ENCODE assay signal across 10 cellular contexts in the genomic region with DNA sequence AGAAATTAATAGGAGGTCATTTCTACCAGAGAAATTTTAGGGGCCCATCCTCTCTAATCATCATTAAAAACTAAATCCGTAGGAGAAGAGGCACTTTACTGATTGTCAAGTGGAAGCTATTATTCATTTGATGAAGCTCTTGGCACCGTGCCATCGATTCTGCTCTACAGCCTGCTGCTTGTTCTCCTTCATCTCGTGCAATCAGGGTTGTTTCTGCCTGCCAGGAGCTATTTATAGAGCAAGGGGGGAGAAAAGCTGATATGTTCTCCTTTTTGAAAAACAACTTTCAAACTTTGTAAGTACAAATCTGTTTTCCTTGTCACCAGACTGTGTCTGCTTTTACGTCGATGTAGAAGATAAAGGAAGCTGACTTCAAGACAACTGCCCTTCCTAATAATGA.
A peak's percentile ranks its signal among the peaks of the same experiment; 100 is the strongest.
DNase-seq lines count a peak whose midpoint lies in the region; ATAC-seq and TF ChIP-seq lines count a peak whose summit lies in the region.
"Had no signal": no experiment of that assay in that cellular context is flagged by ENCODE, and none has a peak within 500 bp of the region (broad histone marks: within the 10 kb centered on the region; RNA-seq: fewer than 3 reads in every experiment).

No MANE protein-coding gene starts in this region.

- H3K4me1 Mint-ChIP-seq in osteocyte (ENCODE audit: unreplicated experiment) = no peaks in the 10 kb centered on the region

- DNase-seq in A673 (ENCODE audit: low spot score) (peak; percentile 63), HEK293T (ENCODE audit: extremely low spot score) (peak; percentile 66), NCI-H446 treated with DMSO at 0.1 percent for 48 hours (lab: John Stamatoyannopoulos, UW) (peak; percentile 89), epidermal melanocyte (ENCODE audit: insufficient read length, low spot score) (peak; percentile 25), osteocyte (ENCODE audit: extremely low spot score, unreplicated experiment) (no peak)
- no peak for DNase-seq in NK-92 treated with Interleukin-12 subunit alpha and Interleukin-12 subunit beta, amount 100 ng/mL, for 24 hours (lab: John Stamatoyannopoulos, UW)
- DNase-seq in stimulated activated CD4-positive, alpha-beta T cell treated with anti-CD3 and anti-CD28 coated beads, Interleukin-15, amount 100 ng/mL, for 24 hours = no peak
- DNase-seq: occipital lobe had no signal

- no TSS peak for BruUV-seq in A673 (replicated peaks; lab: Mats Ljungman, UMichigan)

- POLR2A ChIA-PET in A673 (lab: Charles Lee; ENCODE audit: low non-redundant PET) (no interaction called here), HEK293T (lab: Yijun Ruan, JAX) (interaction anchor here (1.1 kb wide), 1 partner anchor 169 kb away, joined by 6 read pairs; the partner anchor contains the start of gene LHX8)

- no peak for ATAC-seq in HG03159 (IDR thresholded peaks at IDR 0.05; ENCODE audit: unreplicated experiment)

- H3K9me3 ChIP-seq in A673 (ENCODE audit: low read depth, low read length, poor library complexity, severe bottlenecking) = no peaks in the 10 kb centered on the region

- no peaks in the 10 kb centered on the region for H3K27me3 Mint-ChIP-seq in osteocyte (ENCODE audit: unreplicated experiment)

- H3K4me3 Mint-ChIP-seq in osteocyte (ENCODE audit: unreplicated experiment) = no peak overlapping the region

- no peaks in the 10 kb centered on the region for H3K36me3 ChIP-seq in A673 (ENCODE audit: insufficient read depth, low read length, poor library complexity, severe bottlenecking)

- no peaks in the 10 kb centered on the region for H3K9me3 Mint-ChIP-seq in osteocyte (ENCODE audit: unreplicated experiment)

- CTCF ChIA-PET in A673 (lab: Charles Lee) = no interaction called here
- CTCF ChIA-PET in HEK293T (lab: Yijun Ruan, JAX) = no interaction called here

- H3K27ac Mint-ChIP-seq in osteocyte (ENCODE audit: unreplicated experiment) = no peak overlapping the region

- no peak overlapping the region for H3K4me3 ChIP-seq in A673 (ENCODE audit: low read depth, low read length, poor library complexity, severe bottlenecking)

- peaks cover 4% of the 10 kb centered on the region for H3K4me1 ChIP-seq in A673 (ENCODE audit: insufficient read depth, low read length, poor library complexity, severe bottlenecking)

- no peak overlapping the region for H3K27ac ChIP-seq in A673 (ENCODE audit: low read depth, low read length, poor library complexity, severe bottlenecking)
- H3K27ac ChIP-seq: C4-2B had no signal

- no peaks in the 10 kb centered on the region for H3K36me3 Mint-ChIP-seq in osteocyte (ENCODE audit: unreplicated experiment)

- no peak for TF ChIP-seq CTCF in A673 (conservative IDR thresholded peaks at IDR 0.05; ENCODE audit: low read depth, low read length)
- TF ChIP-seq CTCF in osteocyte (IDR thresholded peaks at IDR 0.05) = no peak

- intact Hi-C loops in A673 (cut with micrococcal nuclease; ENCODE audit: unreplicated experiment) = no loop called here

- peaks cover 13% of the 10 kb centered on the region for H3K27me3 ChIP-seq in A673 (replicated peaks; ENCODE audit: insufficient read depth, low read depth, low read length, poor library complexity)

TF ChIP-seq in HEK293T, 16 proteins besides CTCF, POLR2A, EP300 and RAD21:
- peak; percentile 38 for TF ChIP-seq L3MBTL2 (conservative IDR thresholded peaks at IDR 0.05)
- TF ChIP-seq TARDBP (IDR thresholded peaks at IDR 0.05) = no peak
- no peak for TF ChIP-seq NFRKB (IDR thresholded peaks at IDR 0.05)
- no peak for TF ChIP-seq FOXA1 (IDR thresholded peaks at IDR 0.05)
- TF ChIP-seq PKNOX1 (IDR thresholded peaks at IDR 0.05) = 0 out of 2 replicates have a peak, but pooled peaks have one; percentile 23
- no peak for TF ChIP-seq FOXK2 (IDR thresholded peaks at IDR 0.05)
- no peak for TF ChIP-seq LEF1 (IDR thresholded peaks at IDR 0.05; ENCODE audit: borderline replicate concordance)
- TF ChIP-seq SP1 (IDR thresholded peaks at IDR 0.05) = no peak
- no peak for TF ChIP-seq CTBP1 (IDR thresholded peaks at IDR 0.05; ENCODE audit: borderline replicate concordance)
- no peak for TF ChIP-seq ZNF384 (IDR thresholded peaks at IDR 0.05)
- TF ChIP-seq BHLHE40 (IDR thresholded peaks at IDR 0.05; ENCODE audit: borderline replicate concordance) = no peak
TF ChIP-seq in HEK293T: peak in this region for 2.

Comparison
In these comparisons a context has a peak if more than half of its experiments do, and no peak if none do; other contexts are left out.
1. DNase-seq: peak in A673 (single experiment), HEK293T (single experiment), NCI-H446 treated with DMSO at 0.1 percent for 48 hours (single experiment) and epidermal melanocyte (single experiment); none in NK-92 treated with Interleukin-12 subunit alpha and Interleukin-12 subunit beta, amount 100 ng/mL, for 24 hours (single experiment), stimulated activated CD4-positive, alpha-beta T cell treated with anti-CD3 and anti-CD28 coated beads, Interleukin-15, amount 100 ng/mL, for 24 hours (single experiment) and osteocyte (single experiment).